In genomic region chr12:104183443-104183842, GRCh38 we compare ENCODE assay signal across 14 cellular contexts.
"Had no signal": no experiment of that assay in that cellular context is flagged by ENCODE, and none has a peak within 500 bp of the region (broad histone marks: within the 10 kb centered on the region; RNA-seq: fewer than 3 reads in every experiment).

No MANE protein-coding gene starts in this region.

- H3K4me3 Mint-ChIP-seq: activated B cell treated with CpG ODN at 0.5 μM for 24 hours; activated naive CD4-positive, alpha-beta T cell treated with anti-CD3 and anti-CD28 coated beads, Interleukin-2, amount 50 U/mL, for 24 hours; nephron progenitor cell; T-helper 1 cell treated with Interleukin-12 subunit alpha and Interleukin-12 subunit beta and Interleukin-4 antibody, amounts not matched to agents 30 μg/mL and 1 μg/mL, for 36 hours had no signal

- H3K4me3 ChIP-seq: dorsolateral prefrontal cortex, stomach, uterus had no signal

- H3K27me3 ChIP-seq: dorsolateral prefrontal cortex, stomach, uterus had no signal

- H3K9me3 Mint-ChIP-seq: activated naive CD4-positive, alpha-beta T cell treated with anti-CD3 and anti-CD28 coated beads, Interleukin-2, amount 50 U/mL, for 24 hours had no signal

- DNase-seq: activated B cell treated with CpG ODN at 0.5 μM for 24 hours; activated CD4-positive, alpha-beta T cell treated with anti-CD3 and anti-CD28 coated beads, Interleukin-2, amount 50 U/mL, for 1 hour; amniotic stem cell; dorsolateral prefrontal cortex; glutamatergic neuron; left cardiac atrium; nephron progenitor cell; stimulated activated CD4-positive, alpha-beta T cell treated with anti-CD3 and anti-CD28 coated beads, Interleukin-2, amount 100 ng/mL, for 48 hours; stimulated activated CD8-positive, alpha-beta memory T cell treated with anti-CD3 and anti-CD28 coated beads, Interleukin-4, amount 100 ng/mL, for 48 hours; stomach; uterus had no signal

- ATAC-seq: esophagus mucosa, left cardiac atrium had no signal

- H3K9me3 ChIP-seq: uterus had no signal

- H3K27me3 Mint-ChIP-seq: activated naive CD4-positive, alpha-beta T cell treated with anti-CD3 and anti-CD28 coated beads, Interleukin-2, amount 50 U/mL, for 24 hours had no signal

- H3K27ac Mint-ChIP-seq: activated B cell treated with CpG ODN at 0.5 μM for 24 hours; activated naive CD4-positive, alpha-beta T cell treated with anti-CD3 and anti-CD28 coated beads, Interleukin-2, amount 50 U/mL, for 24 hours; nephron progenitor cell; T-helper 1 cell treated with Interleukin-12 subunit alpha and Interleukin-12 subunit beta and Interleukin-4 antibody, amounts not matched to agents 30 μg/mL and 1 μg/mL, for 36 hours had no signal

- H3K4me1 Mint-ChIP-seq: activated B cell treated with CpG ODN at 0.5 μM for 24 hours; activated naive CD4-positive, alpha-beta T cell treated with anti-CD3 and anti-CD28 coated beads, Interleukin-2, amount 50 U/mL, for 24 hours; nephron progenitor cell had no signal

- H3K36me3 ChIP-seq: stomach, uterus had no signal

- H3K27ac ChIP-seq: dorsolateral prefrontal cortex had no signal
